9 cellular contexts compared by ENCODE assay signal in the genomic region with DNA sequence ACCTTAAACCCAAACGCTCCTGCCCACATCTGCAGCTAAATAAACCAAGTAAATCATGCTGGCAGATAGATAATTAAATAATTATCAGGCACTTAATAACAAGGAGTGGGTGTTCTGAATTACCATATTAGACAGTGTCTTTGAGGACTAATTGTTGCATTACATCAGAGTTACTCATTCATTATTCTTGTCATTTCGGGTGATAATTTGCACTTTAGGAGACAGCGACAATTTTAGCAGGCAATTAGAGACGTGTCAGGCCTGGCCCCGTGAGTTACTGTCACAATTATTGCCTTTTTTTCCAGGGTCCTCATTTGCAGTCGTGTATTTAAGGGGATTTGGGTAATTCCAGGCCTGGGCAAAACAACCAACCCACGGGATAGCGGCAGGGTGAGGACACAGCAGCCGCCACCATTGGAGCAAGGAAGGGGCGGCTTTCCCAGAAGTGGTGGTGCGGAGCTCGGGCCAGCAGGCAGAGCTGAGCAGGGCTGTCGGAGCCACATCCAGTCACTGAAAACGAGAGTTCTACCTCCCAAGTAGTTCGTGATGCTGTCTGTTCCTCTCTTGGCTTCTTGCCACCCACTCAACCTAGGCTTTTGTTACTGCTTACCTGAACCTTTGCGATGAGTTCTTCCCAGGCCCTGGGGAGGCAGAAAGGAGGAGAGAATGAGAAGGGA.
DNase-seq lines count a peak whose midpoint lies in the region; ATAC-seq, FAIRE-seq and TF ChIP-seq lines count a peak whose summit lies in the region.
"Had no signal": no experiment of that assay in that cellular context is flagged by ENCODE, and none has a peak within 500 bp of the region (broad histone marks: within the 10 kb centered on the region; RNA-seq: fewer than 3 reads in every experiment).

No MANE protein-coding gene starts in this region.

- peaks cover 21% of the 10 kb centered on the region for H3K27me3 Mint-ChIP-seq in H9 (ENCODE audit: low read depth)

- H2AFZ ChIP-seq in H9 (ENCODE audit: low read length) (no peak overlapping the region), H1 (ENCODE audit: low read length) (no peak overlapping the region), smooth muscle cell (ENCODE audit: low read depth) (peak overlapping the region; percentile 26)

- H2BK12ac ChIP-seq in H9 (ENCODE audit: insufficient read length, low read depth, low read length): no peak overlapping the region
- 0 out of 2 replicates have a peak overlapping the region, but pooled peaks have one; percentile 4 for H2BK12ac ChIP-seq in H1 (ENCODE audit: low read depth, low read length)

- H2BK20ac ChIP-seq in H9 (ENCODE audit: low read depth, low read length, poor library complexity, severe bottlenecking) (no peak overlapping the region), H1 (ENCODE audit: low read length) (no peak overlapping the region)

- WGBS in H9 (ENCODE audit: extremely low coverage, insufficient read length, low lambda C conversion rate): no CpG with 5 or more reads among the region's 16 CpGs
- WGBS in H1 (ENCODE audit: extremely low coverage in 1 of 2, insufficient coverage in 1 of 2, insufficient read length in 1 of 2, insufficient replicate concordance in 2 of 2, low coverage in 1 of 2, low lambda C conversion rate in 2 of 2, missing lambda C conversion rate in 1 of 2), 2 experiments: 66% methylated on average over 16 of the region's 16 CpGs; no CpG with 5 or more reads in 1 of the 2 experiments
- 28% methylated on average over 16 of the region's 16 CpGs for WGBS in smooth muscle cell (ENCODE audit: low lambda C conversion rate)

- H2BK5ac ChIP-seq in H9 (ENCODE audit: insufficient read length, low read length): no peak overlapping the region
- H2BK5ac ChIP-seq in H1 (ENCODE audit: low read depth, low read length): no peak overlapping the region

- TF ChIP-seq CTCF in H9 (conservative IDR thresholded peaks at IDR 0.05): no peak
- TF ChIP-seq CTCF in H1 (IDR thresholded peaks at IDR 0.05; ENCODE audit: control extremely low read depth in 1 of 3, insufficient read depth in 1 of 3, low read depth in 1 of 3, low read length in 3 of 3): no peak
- no peak for TF ChIP-seq CTCF in smooth muscle cell (IDR thresholded peaks at IDR 0.05; ENCODE audit: borderline replicate concordance, insufficient read depth, poor library complexity, severe bottlenecking)
- no peak for TF ChIP-seq CTCF in dorsolateral prefrontal cortex (IDR thresholded peaks at IDR 0.05 in 54 of 56, conservative IDR thresholded peaks at IDR 0.05 in 2 of 56; ENCODE audit: low read depth in 1 of 56, partially characterized antibody in 56 of 56)

- CTCF ChIA-PET in H1 (lab: Charles Lee; ENCODE audit: partially characterized antibody): interaction anchor here (1.5 kb wide), 1 partner anchor 55 kb away, joined by 3 read pairs; no protein-coding TSS in a partner anchor

- no peak for TF ChIP-seq POLR2A in H1 (IDR thresholded peaks at IDR 0.05; ENCODE audit: control extremely low read depth in 1 of 2, low read depth in 2 of 2, low read length in 2 of 2)

- DNase-seq in H9: peak; percentile 41
- peak; percentile 60 for DNase-seq in NCI-H2171 (lab: John Stamatoyannopoulos, UW)
- peak in 1 of 2 experiments; percentile 52 for DNase-seq in H1 (ENCODE audit: low read depth in 1 of 2, low spot score in 2 of 2)
- DNase-seq in smooth muscle cell (lab: John Stamatoyannopoulos, UW; ENCODE audit: unreplicated experiment): no peak
- DNase-seq in dorsolateral prefrontal cortex: no peak
- DNase-seq in MV-4-11 (lab: John Stamatoyannopoulos, UW): no peak
- no peak for DNase-seq in SKM-1 treated with dmso at 0.1 percent for 144 hours (lab: John Stamatoyannopoulos, UW; ENCODE audit: unreplicated experiment)
- DNase-seq: activated T-cell treated with anti-CD3 and anti-CD28 coated beads, Interleukin-2, amount 50 U/mL, for 4 hours had no signal

- peak overlapping the region in 1 of 2 experiments; percentile 50; a peak in 2 of 5 replicates for H3K4me3 Mint-ChIP-seq in H9
- H3K4me3 Mint-ChIP-seq: activated T-cell treated with anti-CD3 and anti-CD28 coated beads, Interleukin-2, amount 50 U/mL, for 4 hours had no signal

- H2BK120ac ChIP-seq in H9 (ENCODE audit: low read depth, low read length, poor library complexity, severe bottlenecking) (no peak overlapping the region), H1 (replicated peaks; ENCODE audit: low read depth, low read length) (no peak overlapping the region)

- no peaks in the 10 kb centered on the region for H3K79me2 ChIP-seq in H9 (ENCODE audit: insufficient read depth, low read length)
- no peaks in the 10 kb centered on the region for H3K79me2 ChIP-seq in H1 (ENCODE audit: control insufficient read depth in 1 of 2, insufficient read depth in 2 of 2, low read length in 2 of 2)
- H3K79me2 ChIP-seq in smooth muscle cell (ENCODE audit: low read depth): no peaks in the 10 kb centered on the region

- H3K23ac ChIP-seq in H9 (ENCODE audit: insufficient read length, low read depth, low read length) (no peak overlapping the region), H1 (ENCODE audit: insufficient read length) (no peak overlapping the region)

- no peak overlapping the region for H3K27ac ChIP-seq in H9 (ENCODE audit: insufficient read length, low read depth, low read length)
- H3K27ac ChIP-seq in H1 (ENCODE audit: low read depth, low read length): no peak overlapping the region
- H3K27ac ChIP-seq in smooth muscle cell (ENCODE audit: low read depth): peak overlapping the region; percentile 98
- no peak overlapping the region for H3K27ac ChIP-seq in dorsolateral prefrontal cortex

- intact Hi-C loops in dorsolateral prefrontal cortex (cut with DNase I): no loop called here

- H4K5ac ChIP-seq in H9 (ENCODE audit: insufficient read length, low read depth, low read length): no peak overlapping the region
- H4K5ac ChIP-seq in H1 (ENCODE audit: insufficient read length, low read depth, low read length): no peak overlapping the region

- H3K27me3 ChIP-seq in H9 (ENCODE audit: insufficient read depth, low read length) (no peaks in the 10 kb centered on the region; the same call in 1 of the 2 replicates), H1 (replicated peaks in 1 of 4; ENCODE audit: control insufficient read depth in 3 of 4, extremely low read depth in 1 of 4, insufficient read depth in 3 of 4, low read length in 3 of 4) (peaks cover 0 to 2% (median 0%) of the 10 kb centered on the region in 4 experiments; a peak in 1 of 7 replicates), smooth muscle cell (ENCODE audit: low read depth) (no peaks in the 10 kb centered on the region), dorsolateral prefrontal cortex (peaks cover 0 to 12% (median 0%) of the 10 kb centered on the region in 45 donors)

- H3K9me3 ChIP-seq in H9 (ENCODE audit: control insufficient read depth, low read depth, low read length) (no peaks in the 10 kb centered on the region), H1 (ENCODE audit: insufficient read depth in 2 of 2, low read depth in 1 of 2, low read length in 1 of 2) (no peaks in the 10 kb centered on the region), smooth muscle cell (replicated peaks; ENCODE audit: low read depth) (no peaks in the 10 kb centered on the region)

- H3F3A ChIP-seq in smooth muscle cell (ENCODE audit: low read depth): peaks cover 36% of the 10 kb centered on the region

- no peak for TF ChIP-seq EP300 in H1 (IDR thresholded peaks at IDR 0.05; ENCODE audit: borderline replicate concordance in 1 of 2, low read depth in 2 of 2, low read length in 2 of 2)

- no peak overlapping the region for H3K14ac ChIP-seq in H9 (ENCODE audit: insufficient read depth, low read length)
- H3K14ac ChIP-seq in H1 (ENCODE audit: insufficient read length): no peak overlapping the region

- no peak overlapping the region for H3K18ac ChIP-seq in H9 (ENCODE audit: insufficient read length, low read depth, low read length)
- H3K18ac ChIP-seq in H1 (ENCODE audit: extremely low read depth, low read length): peak overlapping the region; percentile 21; the same call in 1 of the 2 replicates

- H3T11ph ChIP-seq in H9 (ENCODE audit: low read length): no peak overlapping the region

- no peak for ATAC-seq in HG03442 (IDR thresholded peaks at IDR 0.05; ENCODE audit: unreplicated experiment)
- ATAC-seq: activated T-cell treated with anti-CD3 and anti-CD28 coated beads, Interleukin-2, amount 50 U/mL, for 4 hours had no signal

- H2BK15ac ChIP-seq in H9 (ENCODE audit: low read depth, low read length): no peak overlapping the region
- H2BK15ac ChIP-seq in H1 (ENCODE audit: low read length): no peak overlapping the region

- no peak overlapping the region for H3K4ac ChIP-seq in H9 (ENCODE audit: low read depth, low read length)
- H3K4ac ChIP-seq in H1 (replicated peaks; ENCODE audit: insufficient read length, low read depth, low read length): no peak overlapping the region

- H3K36me3 ChIP-seq in H1 (ENCODE audit: control insufficient read depth in 2 of 4, insufficient read depth in 4 of 4, low read length in 3 of 4) (no peaks in the 10 kb centered on the region), smooth muscle cell (ENCODE audit: low read depth) (no peaks in the 10 kb centered on the region)

- H3K79me1 ChIP-seq in H9 (ENCODE audit: insufficient read depth, low read depth, low read length, poor library complexity, severe bottlenecking) (no peaks in the 10 kb centered on the region), H1 (ENCODE audit: low read depth, low read length) (no peaks in the 10 kb centered on the region)

- POLR2A ChIA-PET in H1 (lab: Charles Lee; ENCODE audit: partially characterized antibody): interaction anchor here (1.9 kb wide), 1 partner anchor 11 kb away, joined by 8 read pairs; no protein-coding TSS in a partner anchor

- H3K36me3 Mint-ChIP-seq in H9 (ENCODE audit: insufficient read depth in 1 of 3, low read depth in 3 of 3): no peaks in the 10 kb centered on the region; a peak in 1 of 7 replicates

- H3K4me1 ChIP-seq in H9 (ENCODE audit: insufficient read depth, low read length): no peaks in the 10 kb centered on the region; the same call in 1 of the 2 replicates
- H3K4me1 ChIP-seq in H1 (replicated peaks in 1 of 4; ENCODE audit: control insufficient read depth in 3 of 4, insufficient read depth in 4 of 4, low read length in 3 of 4): peaks cover 1 to 13% (median 6%) of the 10 kb centered on the region in 4 experiments; a peak in 4 of 7 replicates
- peaks cover 14% of the 10 kb centered on the region for H3K4me1 ChIP-seq in smooth muscle cell (ENCODE audit: low read depth)

- H3K27ac Mint-ChIP-seq in H9: no peak overlapping the region; a peak in 2 of 7 replicates

- H4K91ac ChIP-seq in H9 (ENCODE audit: insufficient read length, low read depth, low read length): no peak overlapping the region
- no peak overlapping the region for H4K91ac ChIP-seq in H1 (replicated peaks; ENCODE audit: insufficient read length, low read length)

- no peak for TF ChIP-seq RAD21 in H1 (IDR thresholded peaks at IDR 0.05 in 1 of 2, conservative IDR thresholded peaks at IDR 0.05 in 1 of 2; ENCODE audit: low read depth in 2 of 2, low read length in 2 of 2)

- H4K8ac ChIP-seq in H9 (replicated peaks; ENCODE audit: insufficient read length, low read depth, low read length): no peak overlapping the region
- H4K8ac ChIP-seq in H1 (ENCODE audit: extremely low read depth, insufficient read depth, low read length): no peak overlapping the region

- no peak overlapping the region for H3K4me2 ChIP-seq in H9 (ENCODE audit: insufficient read depth, insufficient read length, low read length)
- peak overlapping the region; percentile 9 to 10; a peak in 2 of 4 replicates for H3K4me2 ChIP-seq in H1 (ENCODE audit: insufficient read depth in 1 of 2, low read depth in 2 of 2, low read length in 2 of 2)
- H3K4me2 ChIP-seq in smooth muscle cell: peak overlapping the region; percentile 73

- no peak overlapping the region for H3K56ac ChIP-seq in H9 (ENCODE audit: insufficient read length, low read depth, low read length)
- no peak overlapping the region for H3K56ac ChIP-seq in H1 (replicated peaks; ENCODE audit: insufficient read length, low read depth, low read length)

- no peak for FAIRE-seq in H1 (lab: Jason Lieb, UNC)

- H3K9me3 Mint-ChIP-seq in H9: no peaks in the 10 kb centered on the region
- H3K9me3 Mint-ChIP-seq: activated T-cell treated with anti-CD3 and anti-CD28 coated beads, Interleukin-2, amount 50 U/mL, for 4 hours had no signal

- H2AK5ac ChIP-seq in H9 (ENCODE audit: insufficient read length, low read length) (no peak overlapping the region), H1 (ENCODE audit: low read depth, low read length) (no peak overlapping the region)

- H3K23me2 ChIP-seq in H9 (ENCODE audit: insufficient read length, low read depth, low read length, poor library complexity, severe bottlenecking): no peaks in the 10 kb centered on the region
- H3K23me2 ChIP-seq in H1 (ENCODE audit: low read depth, low read length): no peaks in the 10 kb centered on the region; the same call in 1 of the 2 replicates

- H3K4me3 ChIP-seq in H1 (ENCODE audit: extremely low read depth in 1 of 4, insufficient read depth in 2 of 4, low read depth in 3 of 4, low read length in 4 of 4) (no peak overlapping the region), smooth muscle cell (no peak overlapping the region), dorsolateral prefrontal cortex (no peak overlapping the region)

- H3K4me1 Mint-ChIP-seq in H9: peaks cover 26 to 39% of the 10 kb centered on the region in 2 experiments

- no peaks in the 10 kb centered on the region for H4K20me1 ChIP-seq in H9 (ENCODE audit: control insufficient read depth, insufficient read depth, insufficient read length)
- H4K20me1 ChIP-seq in H1 (replicated peaks in 1 of 2; ENCODE audit: control insufficient read depth in 1 of 2, insufficient read depth in 2 of 2, low read length in 2 of 2): no peaks in the 10 kb centered on the region
- H4K20me1 ChIP-seq in smooth muscle cell (ENCODE audit: low read depth): no peaks in the 10 kb centered on the region

- H3K9ac ChIP-seq in H9 (ENCODE audit: extremely low read depth, insufficient read length, low read length) (no peak overlapping the region), H1 (replicated peaks in 1 of 4; ENCODE audit: extremely low read depth in 1 of 4, low read depth in 3 of 4, low read length in 3 of 4) (no peak overlapping the region), smooth muscle cell (ENCODE audit: low read depth) (peak overlapping the region; percentile 91)

Comparison
In these comparisons a context has a peak if more than half of its experiments do, and no peak if none do; other contexts are left out.
1. DNase-seq: peak in H9 (single experiment) and NCI-H2171 (single experiment); none in smooth muscle cell (single experiment), dorsolateral prefrontal cortex (0 of 10), MV-4-11 (single experiment) and SKM-1 treated with dmso at 0.1 percent for 144 hours (single experiment).